ENCODE assay signal across 21 cellular contexts in genomic region chr3:7367968-7368367, GRCh38.
DNase-seq lines count a peak whose midpoint lies in the region; FAIRE-seq lines count a peak whose summit lies in the region.
"Had no signal": no experiment of that assay in that cellular context is flagged by ENCODE, and none has a peak within 500 bp of the region (broad histone marks: within the 10 kb centered on the region; RNA-seq: fewer than 3 reads in every experiment).

No MANE protein-coding gene starts in this region.

- H3K27me3 ChIP-seq in small intestine (ENCODE audit: control insufficient read depth in 2 of 2, insufficient read depth in 2 of 2, low read length in 2 of 2), result no peaks in the 10 kb centered on the region
- H3K27me3 ChIP-seq: BLaER1 had no signal

- no peaks in the 10 kb centered on the region for H3K9me3 ChIP-seq in small intestine (ENCODE audit: control insufficient read depth, low read depth)
- H3K9me3 ChIP-seq: BLaER1, Caco-2 had no signal

- no peaks in the 10 kb centered on the region for H3K36me3 ChIP-seq in small intestine (ENCODE audit: control insufficient read depth in 2 of 2, insufficient read depth in 2 of 2, low read length in 2 of 2)
- H3K36me3 ChIP-seq: BLaER1 had no signal

- no peak overlapping the region for H3K27ac ChIP-seq in small intestine (ENCODE audit: low read depth in 1 of 2, low read length in 1 of 2)
- H3K27ac ChIP-seq: 22Rv1, BLaER1, C4-2B had no signal

- DNase-seq in NCI-H146 (lab: John Stamatoyannopoulos, UW) (peak; percentile 1), NCI-H146 treated with DMSO at 0.1 percent for 48 hours (lab: John Stamatoyannopoulos, UW; ENCODE audit: unreplicated experiment) (no peak), kidney glomerular epithelial cell (lab: John Stamatoyannopoulos, UW) (peak; percentile 6), small intestine (peak; percentile 1), NCI-H1436 treated with DMSO at 0.1 percent for 48 hours (lab: John Stamatoyannopoulos, UW) (no peak)
- no peak for DNase-seq in stimulated activated CD4-positive, alpha-beta T cell treated with anti-CD3 and anti-CD28 coated beads, Interleukin-4, amount 100 ng/mL, for 4 hours
- DNase-seq: Caco-2; CD4-positive, CD25-positive, alpha-beta regulatory T cell; CD8-positive, alpha-beta T cell; DMS153; DMS79; EL; GDM1; H9 had no signal

- no peak for FAIRE-seq in small intestine (lab: Jason Lieb, UNC)
- FAIRE-seq: A204.1, GM12878, GM19239 had no signal

- H3K4me1 ChIP-seq in small intestine (ENCODE audit: control insufficient read depth in 2 of 2, insufficient read depth in 1 of 2, low read depth in 1 of 2, low read length in 1 of 2), result no peaks in the 10 kb centered on the region
- H3K4me1 ChIP-seq: Caco-2 had no signal

- no peak overlapping the region for H3K4me3 ChIP-seq in small intestine (ENCODE audit: low read depth in 1 of 2, low read length in 2 of 2)
- H3K4me3 ChIP-seq: BLaER1, GM12878, GM23338 had no signal

- 13 to 59% (median 39%) methylated on average over 1 of the region's 1 CpG for WGBS in small intestine, 3 donors

Comparison
In these comparisons a context has a peak if more than half of its experiments do, and no peak if none do; other contexts are left out.
1. DNase-seq: peak in NCI-H146 (single experiment), kidney glomerular epithelial cell (single experiment) and small intestine (single experiment); none in NCI-H146 treated with DMSO at 0.1 percent for 48 hours (single experiment), stimulated activated CD4-positive, alpha-beta T cell treated with anti-CD3 and anti-CD28 coated beads, Interleukin-4, amount 100 ng/mL, for 4 hours (0 of 2) and NCI-H1436 treated with DMSO at 0.1 percent for 48 hours (single experiment).